ENCODE assay signal across 1 cellular context in genomic region chr20:47760686-47761477, GRCh38.
A peak's percentile ranks its signal among the peaks of the same experiment; 100 is the strongest.
TF ChIP-seq lines count a peak whose summit lies in the region.

No MANE protein-coding gene starts in this region.

TF ChIP-seq in K562, 482 proteins besides CTCF, POLR2A, EP300 and RAD21:
- no peak for TF ChIP-seq THAP12 (CRISPR knock-in tag; IDR thresholded peaks at IDR 0.05)
- peak; percentile 67 for TF ChIP-seq BCOR (IDR thresholded peaks at IDR 0.05)
- 0 out of 4 replicates have a peak, but pooled peaks of 1 of the 2 experiments have one; percentile 15 for TF ChIP-seq KDM1A (IDR thresholded peaks at IDR 0.05)
- no peak for TF ChIP-seq NFYB (IDR thresholded peaks at IDR 0.05; ENCODE audit: extremely low read depth, insufficient read length)
- TF ChIP-seq SMARCE1 (IDR thresholded peaks at IDR 0.05), result no peak
- peak; percentile 90 for TF ChIP-seq RBM25 (IDR thresholded peaks at IDR 0.05; ENCODE audit: low read depth, low read length, severe bottlenecking)
